ENCODE assay signal across 27 cellular contexts in the genomic region with DNA sequence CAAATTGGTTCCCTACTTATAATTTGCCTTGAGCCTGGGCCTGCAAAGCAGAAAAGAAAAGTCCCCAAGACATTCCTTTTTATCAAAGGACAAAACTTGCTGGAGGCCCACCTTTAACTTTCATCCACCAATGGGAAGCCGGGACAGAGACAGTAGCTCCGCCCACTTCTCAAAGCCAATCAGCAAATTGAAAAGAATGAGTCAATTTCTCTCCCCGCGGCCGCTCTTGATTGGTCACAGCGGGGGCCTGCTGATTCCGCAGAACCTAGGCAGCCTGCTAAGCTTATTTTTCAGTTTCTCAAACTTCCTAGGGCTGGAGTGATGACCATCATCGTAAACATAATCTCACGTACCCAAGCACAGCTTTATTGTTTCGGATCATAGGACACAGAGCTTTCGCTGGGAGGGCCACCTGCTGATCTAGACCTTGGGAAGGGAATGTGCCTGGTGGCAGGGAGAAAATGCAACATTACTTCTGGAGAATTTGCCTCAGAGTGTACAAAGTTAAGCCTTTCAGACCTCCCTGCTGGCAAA. TPM values are rescaled to one million over a fixed set of nuclear protein-coding genes. Genes with fewer than 3 reads are reported as not detected.
DNase-seq lines count a peak whose midpoint lies in the region; ATAC-seq, FAIRE-seq and TF ChIP-seq lines count a peak whose summit lies in the region.
"Had no signal": no experiment of that assay in that cellular context is flagged by ENCODE, and none has a peak within 500 bp of the region (broad histone marks: within the 10 kb centered on the region; RNA-seq: fewer than 3 reads in every experiment).

TSS of gene SLC13A4 (minus strand) at position 51 of the 534 bp plus-strand sequence. CDS start 690 bp downstream, outside the sequence.

- H3F3A ChIP-seq in PC-9 (ENCODE audit: insufficient read depth, low read depth) = no peaks in the 10 kb centered on the region

- H3K23ac ChIP-seq in neuronal stem cell (ENCODE audit: low read depth, low read length, poor library complexity) = no peak within 1 kb of the TSS

- H4K8ac ChIP-seq in neuronal stem cell (ENCODE audit: low read depth, low read length) = no peak within 1 kb of the TSS

- POLR2A ChIA-PET in PC-9 (lab: Charles Lee; ENCODE audit: unreplicated experiment) (no interaction called here), Caco-2 (lab: Charles Lee) (no interaction called here)
- POLR2A ChIA-PET in CD4-positive, alpha-beta T cell (lab: Charles Lee) = no interaction called here

- BruUV-seq in PC-9 (replicated peaks; lab: Mats Ljungman, UMichigan) = no TSS peak
- BruUV-seq in Caco-2 (replicated peaks; lab: Mats Ljungman, UMichigan) = no TSS peak

- intact Hi-C loops in PC-9 (cut with micrococcal nuclease; ENCODE audit: unreplicated experiment) = no loop called here
- intact Hi-C loops in CD4-positive, alpha-beta T cell (cut with DNase I, micrococcal nuclease) = no loop called here
- intact Hi-C loops in Caco-2 (cut with micrococcal nuclease; ENCODE audit: unreplicated experiment) = no loop called here

- H4K20me1 ChIP-seq in PC-9 (ENCODE audit: insufficient read depth) = no peaks in the 10 kb centered on the region

- no peak within 1 kb of the TSS for H3K27ac Mint-ChIP-seq in CD4-positive, alpha-beta T cell
- no peak within 1 kb of the TSS for H3K27ac Mint-ChIP-seq in Caco-2 (ENCODE audit: unreplicated experiment)
- H3K27ac Mint-ChIP-seq: effector memory CD8-positive, alpha-beta T cell had no signal

- no peaks in the 10 kb centered on the region for H3K4me1 Mint-ChIP-seq in CD4-positive, alpha-beta T cell (ENCODE audit: low read depth)
- H3K4me1 Mint-ChIP-seq in Caco-2 (ENCODE audit: low read depth, unreplicated experiment) = no peaks in the 10 kb centered on the region
- H3K4me1 Mint-ChIP-seq: CD4-positive, CD25-positive, alpha-beta regulatory T cell; neural crest cell had no signal

- TF ChIP-seq POLR2A in H54 (IDR thresholded peaks at IDR 0.05; ENCODE audit: low read depth, low read length) = no peak

- H3K4me1 ChIP-seq in neuronal stem cell (ENCODE audit: control insufficient read depth in 2 of 2, insufficient read depth in 1 of 2, low read depth in 1 of 2, low read length in 2 of 2) (peaks cover 0 to 3% of the 10 kb centered on the region in 2 donors), PC-9 (replicated peaks; ENCODE audit: insufficient read depth) (peaks cover 7% of the 10 kb centered on the region), Caco-2 (no peaks in the 10 kb centered on the region)
- H3K4me1 ChIP-seq: adrenal gland, psoas muscle, uterus had no signal

- H3K9me3 Mint-ChIP-seq in CD4-positive, alpha-beta T cell = no peaks in the 10 kb centered on the region
- H3K9me3 Mint-ChIP-seq in Caco-2 (ENCODE audit: unreplicated experiment) = no peaks in the 10 kb centered on the region
- H3K9me3 Mint-ChIP-seq: CD4-positive, CD25-positive, alpha-beta regulatory T cell; effector memory CD8-positive, alpha-beta T cell; neural crest cell had no signal

- H3K27me3 ChIP-seq in neuronal stem cell (ENCODE audit: control insufficient read depth in 3 of 3, insufficient read depth in 3 of 3, low read depth in 1 of 3, low read length in 3 of 3) (peaks cover 0 to 11% (median 0%) of the 10 kb centered on the region in 3 experiments), PC-9 (ENCODE audit: insufficient read depth, low read depth) (no peaks in the 10 kb centered on the region), Caco-2 (replicated peaks; ENCODE audit: control insufficient read depth, insufficient read depth, low read length) (no peaks in the 10 kb centered on the region)
- H3K27me3 ChIP-seq in CD4-positive, alpha-beta T cell (ENCODE audit: control insufficient read depth, insufficient read depth, low read length) = peaks cover 3% of the 10 kb centered on the region
- H3K27me3 ChIP-seq: adrenal gland, uterus had no signal

- no peak within 1 kb of the TSS for H4K91ac ChIP-seq in neuronal stem cell (ENCODE audit: low read depth, low read length, poor library complexity)

- no peaks in the 10 kb centered on the region for H3K9me3 ChIP-seq in SK-N-MC (ENCODE audit: low read depth, low read length)
- no peaks in the 10 kb centered on the region for H3K9me3 ChIP-seq in neuronal stem cell (replicated peaks in 1 of 2; ENCODE audit: control insufficient read depth in 2 of 2, insufficient read depth in 1 of 2, low read depth in 1 of 2, low read length in 2 of 2)
- H3K9me3 ChIP-seq in PC-9 (ENCODE audit: insufficient read depth, low read depth) = no peaks in the 10 kb centered on the region
- H3K9me3 ChIP-seq in CD4-positive, alpha-beta T cell (ENCODE audit: control insufficient read depth, low read length) = no peaks in the 10 kb centered on the region
- H3K9me3 ChIP-seq in Caco-2 = no peaks in the 10 kb centered on the region
- H3K9me3 ChIP-seq: adrenal gland, psoas muscle, uterus had no signal

- TF ChIP-seq CTCF in PC-9 (conservative IDR thresholded peaks at IDR 0.05) = no peak
- TF ChIP-seq CTCF in CD4-positive, alpha-beta T cell (IDR thresholded peaks at IDR 0.05) = no peak
- TF ChIP-seq CTCF in Caco-2 (IDR thresholded peaks at IDR 0.05; ENCODE audit: insufficient read depth in 1 of 2, low read depth in 1 of 2, low read length in 1 of 2, severe bottlenecking in 1 of 2, unreplicated experiment in 1 of 2) = no peak

- H3K14ac ChIP-seq in neuronal stem cell (ENCODE audit: low read length) = peak within 1 kb of the TSS; percentile 83

- no peak within 1 kb of the TSS for H3K4ac ChIP-seq in neuronal stem cell (ENCODE audit: low read length)

- no peak within 1 kb of the TSS for H2BK5ac ChIP-seq in neuronal stem cell (ENCODE audit: low read length)

- H3K36me3 ChIP-seq in SK-N-MC (ENCODE audit: insufficient read depth, low read length) (no peaks in the 10 kb centered on the region), neuronal stem cell (replicated peaks in 1 of 2; ENCODE audit: control insufficient read depth in 2 of 2, insufficient read depth in 2 of 2, low read length in 2 of 2) (no peaks in the 10 kb centered on the region), PC-9 (ENCODE audit: low read depth) (no peaks in the 10 kb centered on the region), Caco-2 (ENCODE audit: control insufficient read depth, insufficient read depth, low read length) (no peaks in the 10 kb centered on the region)
- H3K36me3 ChIP-seq: adrenal gland, uterus, WERI-Rb-1 had no signal

- no peak within 1 kb of the TSS for H2BK15ac ChIP-seq in neuronal stem cell (ENCODE audit: low read length)

- H3K36me3 Mint-ChIP-seq in CD4-positive, alpha-beta T cell (ENCODE audit: low read depth) = no peaks in the 10 kb centered on the region
- H3K36me3 Mint-ChIP-seq in Caco-2 (ENCODE audit: insufficient read depth, unreplicated experiment) = no peaks in the 10 kb centered on the region
- H3K36me3 Mint-ChIP-seq: CD4-positive, CD25-positive, alpha-beta regulatory T cell had no signal

- no peaks in the 10 kb centered on the region for H3K79me2 ChIP-seq in PC-9 (ENCODE audit: low read depth)

- H3K4me3 ChIP-seq in SK-N-MC (peak within 1 kb of the TSS; percentile 55), neuronal stem cell (ENCODE audit: low read length in 2 of 2) (no peak within 1 kb of the TSS), PC-9 (no peak within 1 kb of the TSS), Caco-2 (ENCODE audit: low read depth, low read length) (no peak within 1 kb of the TSS)
- H3K4me3 ChIP-seq: adrenal gland, psoas muscle, uterus had no signal

- peak within 1 kb of the TSS; percentile 59 for H2AK5ac ChIP-seq in neuronal stem cell (ENCODE audit: low read depth, low read length)

- H3K27ac ChIP-seq in SK-N-MC (no peak within 1 kb of the TSS), neuronal stem cell (replicated peaks; ENCODE audit: low read length) (no peak within 1 kb of the TSS), PC-9 (no peak within 1 kb of the TSS)
- H3K27ac ChIP-seq in CD4-positive, alpha-beta T cell (ENCODE audit: low read depth, low read length) = no peak within 1 kb of the TSS
- H3K27ac ChIP-seq: adrenal gland, psoas muscle, uterus, WERI-Rb-1 had no signal

- peak; percentile 54 for DNase-seq in H54 (ENCODE audit: insufficient read length, low spot score)
- DNase-seq in SK-N-MC (ENCODE audit: low read depth, low spot score) = peak; percentile 26
- no peak for DNase-seq in frontal cortex (ENCODE audit: low spot score in 2 of 2)
- peak; percentile 52 for DNase-seq in neuronal stem cell (ENCODE audit: low spot score)
- DNase-seq in PC-9 = no peak
- no peak for DNase-seq in CD4-positive, alpha-beta T cell
- DNase-seq in T-helper 1 cell = no peak
- no peak for DNase-seq in Caco-2
- DNase-seq: activated CD4-positive, alpha-beta T cell treated with anti-CD3 and anti-CD28 coated beads, Interleukin-2, amount 50 U/mL, for 4 hours; activated gamma-delta T cell; adrenal gland; CD4-positive, CD25-positive, alpha-beta regulatory T cell; cerebellar nuclear complex; DMS53; effector memory CD8-positive, alpha-beta T cell; left cardiac atrium; midbrain; NCI-H1417 treated with DMSO at 0.1 percent for 48 hours; NCI-H526 treated with DMSO at 0.1 percent for 48 hours; psoas muscle; SHP77 treated with DMSO at 0.1 percent for 48 hours; stimulated activated CD4-positive, alpha-beta T cell treated with anti-CD3 and anti-CD28 coated beads, Interleukin-12 subunit alpha, Interleukin-12 subunit beta, amount 100 ng/mL, for 4 hours; stimulated activated CD8-positive, alpha-beta memory T cell treated with anti-CD3 and anti-CD28 coated beads, Interleukin-4, amount 100 ng/mL, for 48 hours; uterus; WERI-Rb-1 had no signal

- ATAC-seq in CD4-positive, alpha-beta T cell (ENCODE audit: poor library complexity) = no peak
- ATAC-seq: effector memory CD8-positive, alpha-beta T cell; left cardiac atrium; psoas muscle had no signal

- no peak within 1 kb of the TSS for H2BK120ac ChIP-seq in neuronal stem cell (ENCODE audit: low read depth, low read length)

- H3K4me3 Mint-ChIP-seq in CD4-positive, alpha-beta T cell = no peak within 1 kb of the TSS
- no peak within 1 kb of the TSS for H3K4me3 Mint-ChIP-seq in Caco-2 (ENCODE audit: unreplicated experiment)
- H3K4me3 Mint-ChIP-seq: CD4-positive, CD25-positive, alpha-beta regulatory T cell; effector memory CD8-positive, alpha-beta T cell; neural crest cell had no signal

- FAIRE-seq in H54 (lab: Jason Lieb, UNC) (peak; percentile 41), frontal cortex (lab: Jason Lieb, UNC) (no peak)

- no peaks in the 10 kb centered on the region for H3K79me1 ChIP-seq in neuronal stem cell (ENCODE audit: low read depth, low read length)

- peak within 1 kb of the TSS; percentile 64 for H2AFZ ChIP-seq in neuronal stem cell (ENCODE audit: low read length)
- no peak within 1 kb of the TSS for H2AFZ ChIP-seq in PC-9

- peaks cover 12% of the 10 kb centered on the region for H3K27me3 Mint-ChIP-seq in CD4-positive, alpha-beta T cell
- no peaks in the 10 kb centered on the region for H3K27me3 Mint-ChIP-seq in Caco-2 (ENCODE audit: insufficient read depth, unreplicated experiment)

- H3K9ac ChIP-seq in SK-N-MC (ENCODE audit: insufficient read length) (peak within 1 kb of the TSS; percentile 34), neuronal stem cell (ENCODE audit: low read depth, low read length, poor library complexity) (no peak within 1 kb of the TSS)

- CTCF ChIA-PET in PC-9 (lab: Charles Lee) = no interaction called here
- CTCF ChIA-PET in CD4-positive, alpha-beta T cell (lab: Charles Lee) = no interaction called here
- CTCF ChIA-PET in Caco-2 (lab: Charles Lee) = no interaction called here

- WGBS in neuronal stem cell (ENCODE audit: extremely low coverage in 2 of 2, insufficient read length in 2 of 2, insufficient replicate concordance in 1 of 2), 2 donors = no CpG with 5 or more reads among the region's 11 CpGs

- H3K9me2 ChIP-seq in PC-9 (ENCODE audit: insufficient read depth) = no peaks in the 10 kb centered on the region

- H3K4me2 ChIP-seq in neuronal stem cell (ENCODE audit: insufficient read depth, low read length, poor library complexity, severe bottlenecking) (peak within 1 kb of the TSS; percentile 35), PC-9 (no peak within 1 kb of the TSS)

- H3K18ac ChIP-seq in neuronal stem cell (ENCODE audit: low read length) = peak within 1 kb of the TSS; percentile 68

- H2BK12ac ChIP-seq in neuronal stem cell (ENCODE audit: low read length) = peak within 1 kb of the TSS; percentile 36

RNA-seq across cellular contexts. Expression of gene SLC13A4, which starts in this region (rescaled TPM):
- total RNA-seq in frontal cortex (12.6 TPM), PC-9 (2021) (not detected in 2 replicates), Caco-2 (2022) (not detected in 2 replicates)
- polyA plus RNA-seq in neuronal stem cell (2013, experiment 1 of 2) = 5.0 TPM
- polyA plus RNA-seq in neuronal stem cell (2013, experiment 2 of 2) = 4.6 TPM
- total RNA-seq in CD4-positive, alpha-beta T cell = not detected
- total RNA-seq: CD4-positive, CD25-positive, alpha-beta regulatory T cell; left cardiac atrium; psoas muscle; T-helper 1 cell treated with Interleukin-12 subunit alpha and Interleukin-12 subunit beta and Interleukin-4 antibody, amounts not matched to agents 30 ng/mL and 1 ng/mL, for 36 hours had no signal

Comparison
In these comparisons a context has a peak if more than half of its experiments do, and no peak if none do; other contexts are left out.
1. RNA of gene SLC13A4 (total RNA-seq): 12.6 TPM in frontal cortex (single experiment); not detected in PC-9, not detected in CD4-positive, alpha-beta T cell and not detected in Caco-2; every median in the first group is over 10 times any median in the second.
2. DNase-seq: peak in H54 (single experiment), SK-N-MC (single experiment) and neuronal stem cell (single experiment); none in frontal cortex (0 of 2), PC-9 (0 of 2), CD4-positive, alpha-beta T cell (0 of 10), T-helper 1 cell (0 of 5) and Caco-2 (0 of 2).